1 cellular context compared by ENCODE assay signal in genomic region chr2:106579750-106580197, GRCh38.
TF ChIP-seq lines count a peak whose summit lies in the region.

No MANE protein-coding gene starts in this region.

TF ChIP-seq in WTC11, 78 proteins besides CTCF, POLR2A, EP300 and RAD21 (continued from another document):
- TF ChIP-seq ZNF281 (CRISPR knock-in tag; IDR thresholded peaks at IDR 0.05) (no peak), HMGA2 (CRISPR knock-in tag; IDR thresholded peaks at IDR 0.05) (no peak), ATF6 (CRISPR knock-in tag; IDR thresholded peaks at IDR 0.05) (no peak), ZNF532 (CRISPR knock-in tag; IDR thresholded peaks at IDR 0.05; ENCODE audit: borderline replicate concordance) (no peak), IRF1 (CRISPR knock-in tag; IDR thresholded peaks at IDR 0.05) (no peak), MYBL2 (CRISPR knock-in tag; IDR thresholded peaks at IDR 0.05) (no peak), PRDM15 (CRISPR knock-in tag; IDR thresholded peaks at IDR 0.05) (no peak), AFF4 (CRISPR knock-in tag; IDR thresholded peaks at IDR 0.05; ENCODE audit: borderline replicate concordance) (no peak), ZNF219 (CRISPR knock-in tag; IDR thresholded peaks at IDR 0.05; ENCODE audit: borderline replicate concordance) (no peak)
